Comparison of ENCODE assay signal across 8 cellular contexts in the genomic region with DNA sequence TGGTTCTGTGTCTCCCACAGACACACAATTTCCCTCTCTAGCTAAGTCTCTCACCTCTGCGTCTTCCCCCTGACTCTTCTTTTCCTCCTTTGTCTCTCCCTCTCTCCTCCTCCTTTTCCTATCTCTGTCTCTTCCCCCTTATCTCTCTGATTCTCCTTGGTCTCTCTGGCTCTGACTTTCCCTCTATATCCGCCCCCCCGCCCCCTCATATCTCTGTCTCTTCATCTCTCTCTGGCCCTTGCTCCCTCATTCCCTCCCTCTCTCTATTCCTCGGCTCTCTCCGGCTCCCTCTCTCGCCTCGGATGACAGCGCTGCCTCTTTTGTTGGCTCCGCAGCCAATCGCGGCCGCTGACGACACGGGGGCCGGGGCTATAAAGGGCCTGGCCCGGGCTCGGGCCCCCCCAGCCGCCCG. TPM values are rescaled to one million over a fixed set of nuclear protein-coding genes. Genes with fewer than 3 reads are reported as not detected.
DNase-seq lines count a peak whose midpoint lies in the region; ATAC-seq and TF ChIP-seq lines count a peak whose summit lies in the region.

Gene GDF11 (plus strand): TSS at position 404 of the 412 bp plus-strand sequence. CDS start 195 bp downstream, outside the sequence.

- H2AFZ ChIP-seq in SU-DHL-6 (ENCODE audit: low read depth, low read length, severe bottlenecking), result peak within 1 kb of the TSS; percentile 95

- H3K4me3 ChIP-seq in CD8-positive, alpha-beta memory T cell (ENCODE audit: low read length), result peak within 1 kb of the TSS; percentile 59
- peak within 1 kb of the TSS; percentile 72 for H3K4me3 ChIP-seq in SU-DHL-6 (ENCODE audit: insufficient read depth, low read length, poor library complexity, severe bottlenecking)
- peak within 1 kb of the TSS; percentile 75 for H3K4me3 ChIP-seq in ovary
- H3K4me3 ChIP-seq in upper lobe of right lung, result peak within 1 kb of the TSS; percentile 65

- peak; percentile 75 for TF ChIP-seq POLR2A in ovary (IDR thresholded peaks at IDR 0.05)

- TF ChIP-seq EP300 in ovary (IDR thresholded peaks at IDR 0.05), result no peak

- intact Hi-C loops in cardiac septum (cut with DNase I) (loop anchor here (10.0 kb wide), 2 partner anchors 302 to 372 kb away; partner anchors contain the start of genes RPL41, RPS26 and ZC3H10), ovary (cut with DNase I) (loop anchor here (5.0 to 10.0 kb wide), 5 partner anchors 52 to 302 kb away; partner anchors contain the start of genes DGKA (in 1 of the 4) and RPS26 (in 1 of the 4)), upper lobe of right lung (cut with DNase I) (loop anchor here (10.0 kb wide), 1 partner anchor 52 kb away; no protein-coding TSS in a partner anchor)

- peaks cover 0 to 5% (median 0%) of the 10 kb centered on the region in 3 donors for H3K36me3 Mint-ChIP-seq in CD8-positive, alpha-beta memory T cell
- no peaks in the 10 kb centered on the region for H3K36me3 Mint-ChIP-seq in activated naive CD8-positive, alpha-beta T cell treated with anti-CD3 and anti-CD28 coated beads for 36 hours

- no peaks in the 10 kb centered on the region for H3K27me3 Mint-ChIP-seq in CD8-positive, alpha-beta memory T cell
- H3K27me3 Mint-ChIP-seq in activated naive CD8-positive, alpha-beta T cell treated with anti-CD3 and anti-CD28 coated beads for 36 hours, result no peaks in the 10 kb centered on the region

- peak within 1 kb of the TSS; percentile 60 to 98 (median 88) for H3K27ac Mint-ChIP-seq in CD8-positive, alpha-beta memory T cell
- peak within 1 kb of the TSS; percentile 69 for H3K27ac Mint-ChIP-seq in activated naive CD8-positive, alpha-beta T cell treated with anti-CD3 and anti-CD28 coated beads for 36 hours

- peaks cover 13% of the 10 kb centered on the region for H3F3A ChIP-seq in SU-DHL-6 (ENCODE audit: insufficient read depth)

- TF ChIP-seq CTCF in SU-DHL-6 (IDR thresholded peaks at IDR 0.05; ENCODE audit: insufficient read depth, low read length, poor library complexity, severe bottlenecking), result no peak
- peak in 1 of 3 donors; percentile 22 for TF ChIP-seq CTCF in ovary (IDR thresholded peaks at IDR 0.05)
- no peak for TF ChIP-seq CTCF in upper lobe of right lung (IDR thresholded peaks at IDR 0.05)

- peak within 1 kb of the TSS; percentile 90 to 96 (median 93) for H3K4me3 Mint-ChIP-seq in CD8-positive, alpha-beta memory T cell
- H3K4me3 Mint-ChIP-seq in activated naive CD8-positive, alpha-beta T cell treated with anti-CD3 and anti-CD28 coated beads for 36 hours, result peak within 1 kb of the TSS; percentile 85

- ATAC-seq in GM21737 (IDR thresholded peaks at IDR 0.05; ENCODE audit: unreplicated experiment), result peak; percentile 30
- peak; percentile 53 for ATAC-seq in upper lobe of right lung

- no peaks in the 10 kb centered on the region for H3K9me3 ChIP-seq in CD8-positive, alpha-beta memory T cell (ENCODE audit: low read length)
- H3K9me3 ChIP-seq in SU-DHL-6 (ENCODE audit: insufficient read depth, low read length) (no peaks in the 10 kb centered on the region), ovary (no peaks in the 10 kb centered on the region), upper lobe of right lung (no peaks in the 10 kb centered on the region)

- no peaks in the 10 kb centered on the region for H3K79me2 ChIP-seq in SU-DHL-6 (ENCODE audit: insufficient read depth, low read length)

- peaks cover 38 to 53% (median 47%) of the 10 kb centered on the region in 3 donors for H3K4me1 Mint-ChIP-seq in CD8-positive, alpha-beta memory T cell
- H3K4me1 Mint-ChIP-seq in activated naive CD8-positive, alpha-beta T cell treated with anti-CD3 and anti-CD28 coated beads for 36 hours, result peaks cover 44% of the 10 kb centered on the region

- no peaks in the 10 kb centered on the region for H3K9me2 ChIP-seq in SU-DHL-6 (replicated peaks; ENCODE audit: insufficient read depth, low read length)

- WGBS in ovary, 3 donors, result 0 to 1% (median 1%) methylated on average over 17 to 19 of the region's 19 CpGs

- H3K27ac ChIP-seq in CD8-positive, alpha-beta memory T cell (ENCODE audit: low read depth, low read length), result peak within 1 kb of the TSS; percentile 56
- H3K27ac ChIP-seq in SU-DHL-6 (ENCODE audit: low read depth, low read length), result no peak within 1 kb of the TSS
- peak within 1 kb of the TSS; percentile 58 to 69 for H3K27ac ChIP-seq in ovary
- peak within 1 kb of the TSS; percentile 42 for H3K27ac ChIP-seq in upper lobe of right lung

- H3K36me3 ChIP-seq in CD8-positive, alpha-beta memory T cell (ENCODE audit: insufficient read depth, low read length), result no peaks in the 10 kb centered on the region
- H3K36me3 ChIP-seq in SU-DHL-6 (ENCODE audit: low read length) (no peaks in the 10 kb centered on the region), ovary (no peaks in the 10 kb centered on the region), upper lobe of right lung (no peaks in the 10 kb centered on the region)

- H3K9ac ChIP-seq in SU-DHL-6 (ENCODE audit: low read length), result peak within 1 kb of the TSS; percentile 65

- CTCF ChIA-PET in CD8-positive, alpha-beta memory T cell (lab: Charles Lee), result interaction anchor here (0.9 to 2.8 kb wide), 6 partner anchors 13 to 287 kb away, joined by 3 to 16 read pairs (median 3); partner anchors contain the start of genes DGKA and ORMDL2

- H3K4me2 ChIP-seq in SU-DHL-6 (ENCODE audit: low read depth, low read length, poor library complexity, severe bottlenecking), result peak within 1 kb of the TSS; percentile 70

- H3K4me1 ChIP-seq in CD8-positive, alpha-beta memory T cell (ENCODE audit: insufficient read depth, low read length), result peaks cover 31% of the 10 kb centered on the region
- H3K4me1 ChIP-seq in ovary (ENCODE audit: insufficient read depth), result peaks cover 12% of the 10 kb centered on the region
- peaks cover 16% of the 10 kb centered on the region for H3K4me1 ChIP-seq in upper lobe of right lung

- POLR2A ChIA-PET in CD8-positive, alpha-beta memory T cell (lab: Charles Lee), result interaction anchor here (0.7 to 1.2 kb wide), 2 partner anchors 27 to 231 kb away, joined by 3 to 4 read pairs; partner anchors contain the start of genes BLOC1S1 and RAB5B

- no peaks in the 10 kb centered on the region for H3K27me3 ChIP-seq in CD8-positive, alpha-beta memory T cell (ENCODE audit: insufficient read depth, low read length, poor library complexity, severe bottlenecking)
- no peaks in the 10 kb centered on the region for H3K27me3 ChIP-seq in SU-DHL-6 (ENCODE audit: low read length)
- no peaks in the 10 kb centered on the region for H3K27me3 ChIP-seq in ovary
- H3K27me3 ChIP-seq in upper lobe of right lung, result no peaks in the 10 kb centered on the region

- no peaks in the 10 kb centered on the region for H3K9me3 Mint-ChIP-seq in CD8-positive, alpha-beta memory T cell
- no peaks in the 10 kb centered on the region for H3K9me3 Mint-ChIP-seq in activated naive CD8-positive, alpha-beta T cell treated with anti-CD3 and anti-CD28 coated beads for 36 hours

- no peaks in the 10 kb centered on the region for H4K20me1 ChIP-seq in SU-DHL-6 (ENCODE audit: low read depth, low read length)

- peak; percentile 61 to 83 (median 68) for DNase-seq in CD8-positive, alpha-beta memory T cell
- peak; percentile 36 for DNase-seq in NCI-H1048 (lab: John Stamatoyannopoulos, UW)
- peak; percentile 80 for DNase-seq in activated naive CD8-positive, alpha-beta T cell treated with anti-CD3 and anti-CD28 coated beads for 36 hours
- peak; percentile 89 for DNase-seq in cardiac septum (ENCODE audit: low spot score)
- peak; percentile 85 to 90 (median 87) for DNase-seq in ovary
- peak; percentile 83 for DNase-seq in upper lobe of right lung

RNA-seq across cellular contexts. Expression of gene GDF11, which starts in this region (rescaled TPM):
- 10 to 100 TPM; 13.1 to 13.5 TPM for total RNA-seq in CD8-positive, alpha-beta memory T cell
- 1.4 TPM for polyA plus RNA-seq in CD8-positive, alpha-beta memory T cell
- total RNA-seq in activated naive CD8-positive, alpha-beta T cell treated with anti-CD3 and anti-CD28 coated beads for 36 hours, result 10 to 100 TPM; 11.9 to 12.9 TPM
- total RNA-seq in cardiac septum (18.0 TPM), ovary (10 to 100 TPM in 4 of 7 donors, 1 to 10 TPM in 3; 2.2 to 27.7 (median 12.3) TPM), upper lobe of right lung (5.8 TPM)
- 1 to 10 TPM; 3.4 to 8.0 TPM for polyA plus RNA-seq in ovary

Comparison
In these comparisons a context has a peak if more than half of its experiments do, and no peak if none do; other contexts are left out.
1. DNase-seq: peak in every context shown above with its lines; median percentile 89 in cardiac septum; 87 in ovary; 83 in upper lobe of right lung; 80 in activated naive CD8-positive, alpha-beta T cell treated with anti-CD3 and anti-CD28 coated beads for 36 hours; 68 in CD8-positive, alpha-beta memory T cell; 36 in NCI-H1048.